15 cellular contexts compared by ENCODE assay signal in genomic region chr21:32494946-32495703, GRCh38.
DNase-seq lines count a peak whose midpoint lies in the region; ATAC-seq, FAIRE-seq and TF ChIP-seq lines count a peak whose summit lies in the region.
"Had no signal": no experiment of that assay in that cellular context is flagged by ENCODE, and none has a peak within 500 bp of the region (broad histone marks: within the 10 kb centered on the region; RNA-seq: fewer than 3 reads in every experiment).

No MANE protein-coding gene starts in this region.

- H3K9ac ChIP-seq in K562 (ENCODE audit: insufficient read depth in 1 of 2, low read depth in 2 of 2, low read length in 2 of 2) (no peak overlapping the region), mesendoderm (ENCODE audit: low read length) (no peak overlapping the region)

- intact Hi-C loops in K562 (cut with micrococcal nuclease), result no loop called here

- no peaks in the 10 kb centered on the region for H3K27me3 ChIP-seq in ACC112 (ENCODE audit: insufficient read depth, low read length)
- H3K27me3 ChIP-seq in K562 (ENCODE audit: control insufficient read depth in 2 of 2, insufficient read depth in 2 of 2, low read length in 2 of 2), result peaks cover 40 to 42% of the 10 kb centered on the region in 2 experiments
- H3K27me3 ChIP-seq in mesendoderm (ENCODE audit: insufficient read depth, low read length, poor library complexity), result no peaks in the 10 kb centered on the region
- H3K27me3 ChIP-seq in tibial nerve, result no peaks in the 10 kb centered on the region

- H3K4me3 ChIP-seq in ACC112 (ENCODE audit: low read depth, low read length), result peak overlapping the region; percentile 33
- H3K4me3 ChIP-seq in K562, result no peak overlapping the region
- H3K4me3 ChIP-seq in mesendoderm (ENCODE audit: low read length), result no peak overlapping the region
- H3K4me3 ChIP-seq in tibial nerve, result no peak overlapping the region
- H3K4me3 ChIP-seq: left ventricle myocardium inferior had no signal

- peaks cover 65% of the 10 kb centered on the region for H3K4me1 ChIP-seq in ACC112 (ENCODE audit: control insufficient read depth, insufficient read depth, low read length, unreplicated experiment)
- H3K4me1 ChIP-seq in K562 (replicated peaks in 1 of 2; ENCODE audit: control insufficient read depth in 2 of 2, insufficient read depth in 2 of 2, low read length in 2 of 2), result peaks cover 0 to 5% of the 10 kb centered on the region in 2 experiments; a peak in 1 of 5 replicates
- peaks cover 8% of the 10 kb centered on the region for H3K4me1 ChIP-seq in mesendoderm (ENCODE audit: control insufficient read depth, low read depth, low read length)
- H3K4me1 ChIP-seq in tibial nerve, result peaks cover 0 to 36% (median 6%) of the 10 kb centered on the region in 4 donors
- H3K4me1 ChIP-seq: BE2C had no signal

- TF ChIP-seq RAD21 in K562 (CRISPR knock-in tag; conservative IDR thresholded peaks at IDR 0.05 in 1 of 2, IDR thresholded peaks at IDR 0.05 in 1 of 2), result no peak

- DNase-seq in HT1080 (ENCODE audit: low read depth) (peak; percentile 67), K562 (ENCODE audit: extremely low read depth in 1 of 4, low spot score in 3 of 4) (peak in 2 of 4 experiments; percentile 25 to 30), mesendoderm (peak; percentile 57), tibial nerve (ENCODE audit: low spot score in 2 of 2) (no peak)
- DNase-seq: activated B cell treated with CpG ODN at 0.5 μM for 24 hours; activated naive CD8-positive, alpha-beta T cell treated with anti-CD3 and anti-CD28 coated beads, Interleukin-2, amount 50 U/mL, for 24 hours; BE2C; foreskin melanocyte; left ventricle myocardium inferior; NCI-H748 treated with DMSO at 0.1 percent for 48 hours; stimulated activated naive CD4-positive, alpha-beta T cell had no signal

- H3K9me3 Mint-ChIP-seq in activated T-helper 17 cell treated with anti-CD3 and anti-CD28 coated beads, Interleukin-2, amount 50 U/mL, for 72 hours, result peaks cover 5% of the 10 kb centered on the region
- H3K9me3 Mint-ChIP-seq: activated B cell treated with CpG ODN at 0.5 μM for 24 hours; activated naive CD8-positive, alpha-beta T cell treated with anti-CD3 and anti-CD28 coated beads, Interleukin-2, amount 50 U/mL, for 24 hours had no signal

- no peak overlapping the region for H3K23ac ChIP-seq in mesendoderm (ENCODE audit: low read length)

- ATAC-seq in K562 (peak; percentile 53), HG03571 (IDR thresholded peaks at IDR 0.05; ENCODE audit: unreplicated experiment) (no peak), HG02840 (IDR thresholded peaks at IDR 0.05; ENCODE audit: low FRiP score, unreplicated experiment) (no peak)
- no peak for ATAC-seq in activated T-helper 17 cell treated with anti-CD3 and anti-CD28 coated beads, Interleukin-2, amount 50 U/mL, for 72 hours (replicated peaks)
- ATAC-seq: activated naive CD8-positive, alpha-beta T cell treated with anti-CD3 and anti-CD28 coated beads, Interleukin-2, amount 50 U/mL, for 24 hours had no signal

- no peak overlapping the region for H2BK120ac ChIP-seq in mesendoderm (ENCODE audit: low read depth, low read length)

- no peak overlapping the region for H3K56ac ChIP-seq in mesendoderm (ENCODE audit: low read length)

- in situ Hi-C loops in K562 (cut with MboI), result no loop called here

- H3K4me3 Mint-ChIP-seq in activated T-helper 17 cell treated with anti-CD3 and anti-CD28 coated beads, Interleukin-2, amount 50 U/mL, for 72 hours, result no peak overlapping the region
- H3K4me3 Mint-ChIP-seq: activated B cell treated with CpG ODN at 0.5 μM for 24 hours; activated naive CD8-positive, alpha-beta T cell treated with anti-CD3 and anti-CD28 coated beads, Interleukin-2, amount 50 U/mL, for 24 hours had no signal

- H3K4me2 ChIP-seq in K562 (ENCODE audit: insufficient read depth, low read length), result peak overlapping the region; percentile 20; the same call in 1 of the 2 replicates
- no peak overlapping the region for H3K4me2 ChIP-seq in mesendoderm (ENCODE audit: low read length)

- CTCF ChIA-PET in K562 (lab: Yijun Ruan, JAX; ENCODE audit: low intra/inter-chr PET ratio), result no interaction called here

- H3K36me3 ChIP-seq in ACC112 (ENCODE audit: insufficient read depth, low read length), result peaks cover 4% of the 10 kb centered on the region
- no peaks in the 10 kb centered on the region for H3K36me3 ChIP-seq in K562 (ENCODE audit: control insufficient read depth, insufficient read depth, low read length)
- no peaks in the 10 kb centered on the region for H3K36me3 ChIP-seq in mesendoderm (ENCODE audit: control insufficient read depth, insufficient read depth, low read length)
- peaks cover 0 to 42% (median 0%) of the 10 kb centered on the region in 3 donors for H3K36me3 ChIP-seq in tibial nerve
- H3K36me3 ChIP-seq: BE2C had no signal

- H3K27ac Mint-ChIP-seq in activated T-helper 17 cell treated with anti-CD3 and anti-CD28 coated beads, Interleukin-2, amount 50 U/mL, for 72 hours, result no peak overlapping the region
- H3K27ac Mint-ChIP-seq: activated B cell treated with CpG ODN at 0.5 μM for 24 hours had no signal

- POLR2A ChIA-PET in K562 (lab: Yijun Ruan, JAX), result interaction anchor here (0.6 to 1.1 kb wide), 3 partner anchors 14 to 470 kb away, joined by 5 to 6 read pairs (median 6); no protein-coding TSS in a partner anchor

- no peak overlapping the region for H4K8ac ChIP-seq in mesendoderm (ENCODE audit: low read depth, low read length)

- H3K9me1 ChIP-seq in K562 (ENCODE audit: control insufficient read depth, insufficient read depth, low read length), result no peaks in the 10 kb centered on the region

- no peak overlapping the region for H2BK5ac ChIP-seq in mesendoderm (ENCODE audit: low read length)

- FAIRE-seq in K562 (lab: Jason Lieb, UNC), result no peak

- no peak overlapping the region for H2AK5ac ChIP-seq in mesendoderm (ENCODE audit: low read length)

- H3K79me1 ChIP-seq in mesendoderm (ENCODE audit: low read length), result no peaks in the 10 kb centered on the region

- no peaks in the 10 kb centered on the region for H4K20me1 ChIP-seq in K562 (replicated peaks; ENCODE audit: control insufficient read depth, insufficient read depth, low read length)

- H3K27ac ChIP-seq in ACC112 (ENCODE audit: low read depth, low read length) (peak overlapping the region; percentile 97), K562 (ENCODE audit: extremely low read depth, low read depth, low read length) (no peak overlapping the region), mesendoderm (ENCODE audit: low read depth, low read length) (no peak overlapping the region), tibial nerve (peak overlapping the region in 1 of 4 donors; percentile 42)
- H3K27ac ChIP-seq: left ventricle myocardium inferior had no signal

- H3K9me3 ChIP-seq in K562 (replicated peaks; ENCODE audit: control insufficient read depth, insufficient read depth, low read depth, low read length) (no peaks in the 10 kb centered on the region), tibial nerve (no peaks in the 10 kb centered on the region)
- H3K9me3 ChIP-seq: BE2C, left ventricle myocardium inferior had no signal

- 2% methylated on average over 10 of the region's 10 CpGs for WGBS in K562 (ENCODE audit: insufficient coverage, low coverage, missing lambda C conversion rate)
- WGBS in mesendoderm (ENCODE audit: extremely low coverage, insufficient coverage, low lambda C conversion rate), result no CpG with 5 or more reads among the region's 10 CpGs
- WGBS in tibial nerve, 2 donors, result 71 to 72% methylated on average over 10 of the region's 10 CpGs

- peak overlapping the region; percentile 40 for H2AFZ ChIP-seq in ACC112 (ENCODE audit: low read length, unreplicated experiment)
- peak overlapping the region; percentile 42 for H2AFZ ChIP-seq in K562 (ENCODE audit: low read depth, low read length)

- peaks cover 5% of the 10 kb centered on the region for H3K4me1 Mint-ChIP-seq in activated T-helper 17 cell treated with anti-CD3 and anti-CD28 coated beads, Interleukin-2, amount 50 U/mL, for 72 hours
- H3K4me1 Mint-ChIP-seq: activated B cell treated with CpG ODN at 0.5 μM for 24 hours had no signal

- H3K27me3 Mint-ChIP-seq in activated T-helper 17 cell treated with anti-CD3 and anti-CD28 coated beads, Interleukin-2, amount 50 U/mL, for 72 hours, result no peaks in the 10 kb centered on the region
- H3K27me3 Mint-ChIP-seq: activated naive CD8-positive, alpha-beta T cell treated with anti-CD3 and anti-CD28 coated beads, Interleukin-2, amount 50 U/mL, for 24 hours had no signal

- H3K79me2 ChIP-seq in ACC112 (ENCODE audit: control insufficient read depth, insufficient read depth, low read length, unreplicated experiment) (peaks cover 4% of the 10 kb centered on the region), K562 (ENCODE audit: control insufficient read depth, insufficient read depth, low read length) (no peaks in the 10 kb centered on the region), mesendoderm (ENCODE audit: control insufficient read depth, insufficient read depth, low read length) (no peaks in the 10 kb centered on the region)

- no peak overlapping the region for H3K18ac ChIP-seq in mesendoderm (ENCODE audit: low read length)

- no peak overlapping the region for H3K4ac ChIP-seq in mesendoderm (ENCODE audit: low read depth, low read length)

- BruUV-seq in K562 (replicated peaks; lab: Mats Ljungman, UMichigan), result no TSS peak

- TF ChIP-seq POLR2A in K562 (conservative IDR thresholded peaks at IDR 0.05), result no peak
- no peak for TF ChIP-seq POLR2A in tibial nerve (IDR thresholded peaks at IDR 0.05)

- no peak overlapping the region for H2BK15ac ChIP-seq in mesendoderm (replicated peaks; ENCODE audit: low read depth)

- no peak for TF ChIP-seq CTCF in K562 (IDR thresholded peaks at IDR 0.05 in 2 of 3, conservative IDR thresholded peaks at IDR 0.05 in 1 of 3; ENCODE audit: insufficient read depth in 2 of 3, low read depth in 1 of 3, low read length in 3 of 3)
- no peak for TF ChIP-seq CTCF in tibial nerve (IDR thresholded peaks at IDR 0.05)

- H3K36me3 Mint-ChIP-seq in activated T-helper 17 cell treated with anti-CD3 and anti-CD28 coated beads, Interleukin-2, amount 50 U/mL, for 72 hours (ENCODE audit: low read depth), result peaks cover 38% of the 10 kb centered on the region

- TF ChIP-seq EP300 in K562 (IDR thresholded peaks at IDR 0.05; ENCODE audit: low read length) (no peak), tibial nerve (IDR thresholded peaks at IDR 0.05) (no peak)

- no peak overlapping the region for H4K5ac ChIP-seq in mesendoderm (ENCODE audit: low read length)

TF ChIP-seq in K562, 482 proteins besides CTCF, POLR2A, EP300 and RAD21 (continues in another document):
- TF ChIP-seq SPI1 (IDR thresholded peaks at IDR 0.05; ENCODE audit: borderline replicate concordance, low read depth, low read length), result peak; percentile 48; the same call in 1 of the 2 replicates
- TF ChIP-seq, protein P1, sequence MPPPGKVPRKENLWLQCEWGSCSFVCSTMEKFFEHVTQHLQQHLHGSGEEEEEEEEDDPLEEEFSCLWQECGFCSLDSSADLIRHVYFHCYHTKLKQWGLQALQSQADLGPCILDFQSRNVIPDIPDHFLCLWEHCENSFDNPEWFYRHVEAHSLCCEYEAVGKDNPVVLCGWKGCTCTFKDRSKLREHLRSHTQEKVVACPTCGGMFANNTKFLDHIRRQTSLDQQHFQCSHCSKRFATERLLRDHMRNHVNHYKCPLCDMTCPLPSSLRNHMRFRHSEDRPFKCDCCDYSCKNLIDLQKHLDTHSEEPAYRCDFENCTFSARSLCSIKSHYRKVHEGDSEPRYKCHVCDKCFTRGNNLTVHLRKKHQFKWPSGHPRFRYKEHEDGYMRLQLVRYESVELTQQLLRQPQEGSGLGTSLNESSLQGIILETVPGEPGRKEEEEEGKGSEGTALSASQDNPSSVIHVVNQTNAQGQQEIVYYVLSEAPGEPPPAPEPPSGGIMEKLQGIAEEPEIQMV (tag; conservative IDR thresholded peaks at IDR 0.05; ENCODE audit: low read depth), result no peak

Comparison
In these comparisons a context has a peak if more than half of its experiments do, and no peak if none do; other contexts are left out.
1. DNase-seq: peak in HT1080 (single experiment) and mesendoderm (single experiment); none in tibial nerve (0 of 2).